ENCODE assay signal across 8 cellular contexts in genomic region chr4:184267673-184268573, GRCh38. TPM values are rescaled to one million over a fixed set of nuclear protein-coding genes. Genes with fewer than 3 reads are reported as not detected.
DNase-seq lines count a peak whose midpoint lies in the region; ATAC-seq and TF ChIP-seq lines count a peak whose summit lies in the region.

No MANE protein-coding gene starts in this region.

- peaks cover 66% of the 10 kb centered on the region for H3K4me1 Mint-ChIP-seq in activated CD8-positive, alpha-beta T cell treated with anti-CD3 and anti-CD28 coated beads, Interleukin-2, amount 10 ng/mL, durations not matched to agents 7 days and 5 days (ENCODE audit: low read depth)

- H3K4me3 Mint-ChIP-seq in activated CD8-positive, alpha-beta T cell treated with anti-CD3 and anti-CD28 coated beads, Interleukin-2, amount 10 ng/mL, durations not matched to agents 7 days and 5 days, result peak overlapping the region; percentile 83

- CTCF ChIA-PET in activated CD8-positive, alpha-beta T cell treated with anti-CD3 and anti-CD28 coated beads, Interleukin-2, amount 10 ng/mL, durations not matched to agents 7 days and 5 days (lab: Charles Lee), result interaction anchor here (0.9 to 10.0 kb wide), 23 partner anchors 8 to 466 kb away, joined by 3 to 191 read pairs (median 4); partner anchors contain the start of genes CENPU and IRF2

- no peak overlapping the region for H3K4me3 ChIP-seq in epithelial cell of esophagus (ENCODE audit: low read length)

- H3K36me3 Mint-ChIP-seq in activated CD8-positive, alpha-beta T cell treated with anti-CD3 and anti-CD28 coated beads, Interleukin-2, amount 10 ng/mL, durations not matched to agents 7 days and 5 days (ENCODE audit: low read depth), result no peaks in the 10 kb centered on the region

- DNase-seq in NCI-H526 (lab: John Stamatoyannopoulos, UW), result peak; percentile 50 to 59
- peak; percentile 89 for DNase-seq in activated CD8-positive, alpha-beta T cell treated with anti-CD3 and anti-CD28 coated beads, Interleukin-2, amount 10 ng/mL, durations not matched to agents 7 days and 5 days
- DNase-seq in epithelial cell of esophagus (ENCODE audit: low read depth), result peak; percentile 83
- peak; percentile 33 for DNase-seq in occipital lobe (lab: John Stamatoyannopoulos, UW)
- no peak for DNase-seq in midbrain (lab: John Stamatoyannopoulos, UW)
- no peak for DNase-seq in medulla oblongata (ENCODE audit: extremely low spot score)

- H3K27ac Mint-ChIP-seq in activated CD8-positive, alpha-beta T cell treated with anti-CD3 and anti-CD28 coated beads, Interleukin-2, amount 10 ng/mL, durations not matched to agents 7 days and 5 days, result peak overlapping the region; percentile 99

- H3K9me3 Mint-ChIP-seq in activated CD8-positive, alpha-beta T cell treated with anti-CD3 and anti-CD28 coated beads, Interleukin-2, amount 10 ng/mL, durations not matched to agents 7 days and 5 days (ENCODE audit: insufficient read depth), result no peaks in the 10 kb centered on the region

- ATAC-seq in GM18508 (IDR thresholded peaks at IDR 0.05; ENCODE audit: insufficient read depth, unreplicated experiment) (peak; percentile 59), HG02870 (IDR thresholded peaks at IDR 0.05; ENCODE audit: unreplicated experiment) (peak; percentile 71)
- peak; percentile 89 for ATAC-seq in activated CD8-positive, alpha-beta T cell treated with anti-CD3 and anti-CD28 coated beads, Interleukin-2, amount 10 ng/mL, durations not matched to agents 7 days and 5 days

- no peak for TF ChIP-seq CTCF in epithelial cell of esophagus (IDR thresholded peaks at IDR 0.05; ENCODE audit: insufficient read depth, low read depth, low read length, missing control alignments)

- POLR2A ChIA-PET in activated CD8-positive, alpha-beta T cell treated with anti-CD3 and anti-CD28 coated beads, Interleukin-2, amount 10 ng/mL, durations not matched to agents 7 days and 5 days (lab: Charles Lee), result interaction anchor here (0.6 to 7.1 kb wide), 19 partner anchors 14 to 548 kb away, joined by 3 to 71 read pairs (median 4); partner anchors contain the start of genes CASP3, CENPU, IRF2 and PRIMPOL

- H3K27me3 Mint-ChIP-seq in activated CD8-positive, alpha-beta T cell treated with anti-CD3 and anti-CD28 coated beads, Interleukin-2, amount 10 ng/mL, durations not matched to agents 7 days and 5 days (ENCODE audit: low read depth), result no peaks in the 10 kb centered on the region

RNA-seq across cellular contexts. Expression of gene ENPP6, which starts 50.2 kb away (rescaled TPM):
- under 1 TPM; 0.18 to 0.87 TPM for total RNA-seq in activated CD8-positive, alpha-beta T cell treated with anti-CD3 and anti-CD28 coated beads, Interleukin-2, amount 10 ng/mL, durations not matched to agents 7 days and 5 days
- 0.94 TPM for total RNA-seq in occipital lobe

Comparison
In these comparisons a context has a peak if more than half of its experiments do, and no peak if none do; other contexts are left out.
1. DNase-seq: peak in NCI-H526 (2 of 2), activated CD8-positive, alpha-beta T cell treated with anti-CD3 and anti-CD28 coated beads, Interleukin-2, amount 10 ng/mL, durations not matched to agents 7 days and 5 days (single experiment), epithelial cell of esophagus (single experiment) and occipital lobe (single experiment); none in midbrain (single experiment) and medulla oblongata (single experiment).
2. Peak in every context shown above with its lines, with median percentiles within 50 percentile points of each other: ATAC-seq.